Comparison of ENCODE assay signal across 16 cellular contexts in the genomic region with DNA sequence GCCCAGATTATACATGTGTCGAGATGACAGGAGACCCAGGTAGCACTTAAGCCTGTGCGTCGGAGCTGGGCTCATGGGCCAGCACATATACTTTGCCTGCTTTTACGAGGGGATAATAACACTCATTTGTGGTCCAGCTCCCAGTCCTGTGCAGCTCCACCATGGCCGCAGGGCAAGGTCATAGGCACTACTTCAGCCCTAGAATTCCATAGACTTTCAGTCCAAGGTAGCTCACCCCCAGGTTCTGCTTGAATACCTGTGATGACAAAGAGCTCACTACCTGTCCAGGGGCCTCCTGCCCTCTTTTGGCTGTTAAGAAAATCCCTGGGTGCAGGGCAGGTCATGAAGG. TPM values are rescaled to one million over a fixed set of nuclear protein-coding genes. Genes with fewer than 3 reads are reported as not detected.
DNase-seq lines count a peak whose midpoint lies in the region; ATAC-seq lines count a peak whose summit lies in the region.
"Had no signal": no experiment of that assay in that cellular context is flagged by ENCODE, and none has a peak within 500 bp of the region (broad histone marks: within the 10 kb centered on the region; RNA-seq: fewer than 3 reads in every experiment).

No MANE protein-coding gene starts in this region.

- H3K36me3 Mint-ChIP-seq in T-helper 1 cell treated with Interleukin-12 subunit alpha and Interleukin-12 subunit beta and Interleukin-4 antibody, amounts not matched to agents 30 μg/mL and 1 μg/mL, for 36 hours (ENCODE audit: low read depth) = no peaks in the 10 kb centered on the region
- no peaks in the 10 kb centered on the region for H3K36me3 Mint-ChIP-seq in T-helper 17 cell (ENCODE audit: low read depth)
- H3K36me3 Mint-ChIP-seq: activated CD8-positive, alpha-beta memory T cell treated with anti-CD3 and anti-CD28 coated beads, Interleukin-2, amount 10 ng/mL, durations not matched to agents 7 days and 5 days had no signal

- peaks cover 25% of the 10 kb centered on the region for H3K79me1 ChIP-seq in trophoblast cell (ENCODE audit: low read length)

- peaks cover 0 to 2% of the 10 kb centered on the region in 2 experiments for H3K36me3 ChIP-seq in trophoblast cell (ENCODE audit: control insufficient read depth in 1 of 2, insufficient read depth in 2 of 2, low read length in 2 of 2)
- H3K36me3 ChIP-seq: SJSA1, uterus had no signal

- H3K27ac ChIP-seq in epithelial cell of prostate (peak overlapping the region; percentile 87), trophoblast cell (ENCODE audit: low read depth, low read length) (peak overlapping the region; percentile 89)
- H3K27ac ChIP-seq: SJSA1, uterus had no signal

- no peak overlapping the region for H3K4ac ChIP-seq in trophoblast cell (ENCODE audit: low read depth, low read length)

- peaks cover 25% of the 10 kb centered on the region for H3K79me2 ChIP-seq in trophoblast cell (ENCODE audit: control insufficient read depth, insufficient read depth, low read length, poor library complexity)

- no CpG with 5 or more reads among the region's 5 CpGs for WGBS in trophoblast cell (ENCODE audit: extremely low coverage, insufficient coverage, insufficient read length)

- H3K9ac ChIP-seq in trophoblast cell (ENCODE audit: low read length) = no peak overlapping the region

- no peaks in the 10 kb centered on the region for H3K9me3 ChIP-seq in T-helper 17 cell (ENCODE audit: control insufficient read depth, low read length, poor library complexity, severe bottlenecking)
- no peaks in the 10 kb centered on the region for H3K9me3 ChIP-seq in trophoblast cell (ENCODE audit: insufficient read depth, low read depth, low read length)
- H3K9me3 ChIP-seq: mucosa of descending colon, SJSA1, uterus had no signal

- no peak overlapping the region for H3K27ac Mint-ChIP-seq in T-helper 1 cell treated with Interleukin-12 subunit alpha and Interleukin-12 subunit beta and Interleukin-4 antibody, amounts not matched to agents 30 μg/mL and 1 μg/mL, for 36 hours
- H3K27ac Mint-ChIP-seq in T-helper 17 cell = peak overlapping the region; percentile 69
- H3K27ac Mint-ChIP-seq: activated CD8-positive, alpha-beta memory T cell treated with anti-CD3 and anti-CD28 coated beads, Interleukin-2, amount 10 ng/mL, durations not matched to agents 7 days and 5 days had no signal

- no peak overlapping the region for H2BK12ac ChIP-seq in trophoblast cell (ENCODE audit: low read length)

- H3K4me2 ChIP-seq in trophoblast cell (ENCODE audit: low read length) = peak overlapping the region; percentile 84

- H2BK120ac ChIP-seq in trophoblast cell (ENCODE audit: insufficient read depth, low read length, poor library complexity) = peak overlapping the region; percentile 26

- H3K4me1 Mint-ChIP-seq in T-helper 1 cell treated with Interleukin-12 subunit alpha and Interleukin-12 subunit beta and Interleukin-4 antibody, amounts not matched to agents 30 μg/mL and 1 μg/mL, for 36 hours (ENCODE audit: low read depth) = peaks cover 9% of the 10 kb centered on the region
- H3K4me1 Mint-ChIP-seq in T-helper 17 cell = peaks cover 46% of the 10 kb centered on the region

- no peak overlapping the region for H3K14ac ChIP-seq in trophoblast cell (ENCODE audit: low read length)

- no peak overlapping the region for H3K18ac ChIP-seq in trophoblast cell (ENCODE audit: low read length)

- DNase-seq in T-helper 1 cell (no peak), T-helper 17 cell (no peak), epithelial cell of prostate (ENCODE audit: low read depth, low spot score) (no peak), trophoblast cell (peak in 1 of 2 donors; percentile 4), NCI-H524 treated with DMSO at 0.1 percent for 48 hours (lab: John Stamatoyannopoulos, UW) (no peak), NCI-H2081 (lab: John Stamatoyannopoulos, UW) (no peak)
- no peak for DNase-seq in central memory CD4-positive, alpha-beta T cell
- DNase-seq: 8988T; activated CD8-positive, alpha-beta memory T cell treated with anti-CD3 and anti-CD28 coated beads, Interleukin-2, amount 10 ng/mL, durations not matched to agents 7 days and 5 days; cerebellar nuclear complex; right cardiac atrium; stimulated activated CD4-positive, alpha-beta T cell treated with anti-CD3 and anti-CD28 coated beads, Interleukin-4, amount 100 ng/mL, for 1 hour; uterus had no signal

- peaks cover 21 to 37% of the 10 kb centered on the region in 2 experiments for H3K4me1 ChIP-seq in trophoblast cell (ENCODE audit: control insufficient read depth in 1 of 2, insufficient read depth in 2 of 2, low read length in 2 of 2)
- H3K4me1 ChIP-seq: uterus had no signal

- peak overlapping the region; percentile 60 for H2BK5ac ChIP-seq in trophoblast cell (ENCODE audit: low read depth, low read length, poor library complexity)

- H3K27me3 ChIP-seq in trophoblast cell (ENCODE audit: insufficient read depth, low read length) = no peaks in the 10 kb centered on the region
- H3K27me3 ChIP-seq: SJSA1, uterus had no signal

- H4K8ac ChIP-seq in trophoblast cell (ENCODE audit: low read depth, low read length) = peak overlapping the region; percentile 34

- H3K23ac ChIP-seq in trophoblast cell (ENCODE audit: low read length) = no peak overlapping the region

- peak overlapping the region; percentile 78 for H4K91ac ChIP-seq in trophoblast cell (ENCODE audit: low read depth, low read length)

- H2AK5ac ChIP-seq in trophoblast cell (ENCODE audit: low read length) = no peak overlapping the region

- ATAC-seq in T-helper 17 cell = no peak
- ATAC-seq: activated CD8-positive, alpha-beta memory T cell treated with anti-CD3 and anti-CD28 coated beads, Interleukin-2, amount 10 ng/mL, durations not matched to agents 7 days and 5 days; mucosa of descending colon; right cardiac atrium had no signal

- no peaks in the 10 kb centered on the region for H3K9me3 Mint-ChIP-seq in T-helper 1 cell treated with Interleukin-12 subunit alpha and Interleukin-12 subunit beta and Interleukin-4 antibody, amounts not matched to agents 30 μg/mL and 1 μg/mL, for 36 hours

- H4K12ac ChIP-seq in trophoblast cell (ENCODE audit: low read depth, low read length) = peak overlapping the region; percentile 15

- no peak overlapping the region for H2AFZ ChIP-seq in trophoblast cell (ENCODE audit: insufficient read depth, low read length, poor library complexity)

- peaks cover 5% of the 10 kb centered on the region for H3K27me3 Mint-ChIP-seq in T-helper 1 cell treated with Interleukin-12 subunit alpha and Interleukin-12 subunit beta and Interleukin-4 antibody, amounts not matched to agents 30 μg/mL and 1 μg/mL, for 36 hours (ENCODE audit: low read depth)
- H3K27me3 Mint-ChIP-seq in T-helper 17 cell = no peaks in the 10 kb centered on the region
- H3K27me3 Mint-ChIP-seq: activated CD8-positive, alpha-beta memory T cell treated with anti-CD3 and anti-CD28 coated beads, Interleukin-2, amount 10 ng/mL, durations not matched to agents 7 days and 5 days had no signal

- peak overlapping the region; percentile 17 for H3K4me3 Mint-ChIP-seq in T-helper 1 cell treated with Interleukin-12 subunit alpha and Interleukin-12 subunit beta and Interleukin-4 antibody, amounts not matched to agents 30 μg/mL and 1 μg/mL, for 36 hours
- H3K4me3 Mint-ChIP-seq in T-helper 17 cell = peak overlapping the region; percentile 89

- no peak overlapping the region for H3K4me3 ChIP-seq in trophoblast cell (ENCODE audit: low read depth, low read length)
- H3K4me3 ChIP-seq: mucosa of descending colon, SJSA1, uterus had no signal

RNA-seq across cellular contexts. Expression of a gene that starts 1.7 kb away (rescaled TPM):
- total RNA-seq in T-helper 17 cell = 10 to 100 TPM; 13.9 to 16.6 TPM
- 34.0 and 35.3 TPM in 2 replicates for polyA plus RNA-seq in trophoblast cell (2013)
